Comparison of ENCODE assay signal across 9 cellular contexts in genomic region chr5:138975098-138975847, GRCh38.
A peak's percentile ranks its signal among the peaks of the same experiment; 100 is the strongest.
DNase-seq lines count a peak whose midpoint lies in the region; ATAC-seq and TF ChIP-seq lines count a peak whose summit lies in the region.
"Had no signal": no experiment of that assay in that cellular context is flagged by ENCODE, and none has a peak within 500 bp of the region (broad histone marks: within the 10 kb centered on the region; RNA-seq: fewer than 3 reads in every experiment).

No MANE protein-coding gene starts in this region.

- H3K27ac ChIP-seq in ovary: peak overlapping the region in 1 of 2 donors; percentile 59

- H3K4me3 ChIP-seq in fibroblast of pulmonary artery (replicated peaks; ENCODE audit: low read depth, low read length) (no peak overlapping the region), ovary (no peak overlapping the region)

- peaks cover 10% of the 10 kb centered on the region for H3K4me1 ChIP-seq in ovary (ENCODE audit: insufficient read depth)

- in situ Hi-C loops in G401 (cut with HindIII; ENCODE audit: low sequenced_read_pairs): no loop called here

- intact Hi-C loops in ovary (cut with DNase I): no loop called here

- H3K36me3 ChIP-seq in ovary: no peaks in the 10 kb centered on the region

- no peaks in the 10 kb centered on the region for H3K9me3 ChIP-seq in ovary

- DNase-seq in Ammon's horn (ENCODE audit: low spot score) (peak; percentile 65), NCI-H69 (lab: John Stamatoyannopoulos, UW) (peak; percentile 77), fibroblast of pulmonary artery (ENCODE audit: low read depth) (peak; percentile 94), ovary (peak; percentile 65 to 90 (median 77)), G401 (ENCODE audit: low spot score) (no peak), DMS114 treated with DMSO at 0.1 percent for 48 hours (lab: John Stamatoyannopoulos, UW; ENCODE audit: unreplicated experiment) (no peak)

- TF ChIP-seq EP300 in ovary (IDR thresholded peaks at IDR 0.05): no peak

- no peaks in the 10 kb centered on the region for H3K27me3 ChIP-seq in ovary

- WGBS in ovary, 3 donors: 69 to 72% (median 70%) methylated on average over 10 of the region's 10 CpGs

- TF ChIP-seq CTCF in fibroblast of pulmonary artery (IDR thresholded peaks at IDR 0.05; ENCODE audit: low read length, missing control alignments) (no peak), ovary (IDR thresholded peaks at IDR 0.05) (no peak)

- TF ChIP-seq POLR2A in ovary (IDR thresholded peaks at IDR 0.05): no peak

- ATAC-seq in GM21576 (IDR thresholded peaks at IDR 0.05; ENCODE audit: unreplicated experiment) (no peak), HG03025 (IDR thresholded peaks at IDR 0.05; ENCODE audit: low FRiP score, unreplicated experiment) (no peak)
- ATAC-seq: activated CD4-positive, CD25-positive, alpha-beta regulatory T cell treated with anti-CD3 and anti-CD28 coated beads, Interleukin-2, amount 50 U/mL, for 24 hours had no signal

Comparison
In these comparisons a context has a peak if more than half of its experiments do, and no peak if none do; other contexts are left out.
1. DNase-seq: peak in Ammon's horn (single experiment), NCI-H69 (single experiment), fibroblast of pulmonary artery (single experiment) and ovary (5 of 5); none in G401 (single experiment) and DMS114 treated with DMSO at 0.1 percent for 48 hours (single experiment).